ENCODE assay signal across 1 cellular context in the genomic region with DNA sequence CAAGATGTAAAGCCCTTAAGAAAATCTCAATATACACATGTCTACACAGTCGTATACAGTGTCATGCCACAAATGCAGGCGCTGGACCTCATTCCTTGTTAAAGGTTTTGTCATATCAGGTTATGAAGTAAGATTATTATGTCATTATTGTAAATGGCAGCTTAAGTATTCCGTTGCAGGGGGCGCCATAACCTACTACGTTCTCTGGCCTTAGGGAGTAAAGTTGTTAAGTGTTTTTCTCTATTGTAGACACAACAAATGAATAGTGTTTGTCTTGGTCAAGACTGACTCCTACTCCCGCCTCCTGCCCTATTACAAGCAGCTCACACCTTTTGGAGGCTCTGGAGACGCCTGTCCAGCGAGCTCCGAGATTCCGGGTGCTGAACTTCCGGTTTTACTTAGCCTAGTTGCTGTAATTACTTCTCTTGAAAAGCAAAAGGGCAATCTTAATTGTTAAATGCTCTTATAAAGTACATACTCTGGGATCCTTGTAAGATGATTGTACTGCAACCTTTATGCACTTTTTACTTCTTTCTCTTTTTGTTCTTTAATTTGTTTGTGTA.
TF ChIP-seq lines count a peak whose summit lies in the region.

No MANE protein-coding gene starts in this region.

TF ChIP-seq in K562, 482 proteins besides CTCF, POLR2A, EP300 and RAD21 (continued from another document and continues in another):
- TF ChIP-seq CBX3 (IDR thresholded peaks at IDR 0.05; ENCODE audit: borderline replicate concordance in 1 of 2, low read length in 2 of 2) (peak in 1 of 2 experiments; percentile 38; a peak in 2 of 3 replicates), SIN3B (IDR thresholded peaks at IDR 0.05; ENCODE audit: low read depth) (0 out of 2 replicates have a peak, but pooled peaks have one; percentile 47), KLF16 (IDR thresholded peaks at IDR 0.05) (0 out of 2 replicates have a peak, but pooled peaks have one; percentile 18), CEBPG (CRISPR knock-in tag; IDR thresholded peaks at IDR 0.05) (no peak), CEBPG (tag; conservative IDR thresholded peaks at IDR 0.05 in 1 of 2, IDR thresholded peaks at IDR 0.05 in 1 of 2) (peak in 1 of 2 experiments; percentile 71; a peak in 2 of 4 replicates), NFRKB (IDR thresholded peaks at IDR 0.05; ENCODE audit: low read depth) (peak; percentile 14; the same call in 1 of the 2 replicates), STAT5A (IDR thresholded peaks at IDR 0.05; ENCODE audit: borderline replicate concordance, low read length) (no peak), HNRNPLL (IDR thresholded peaks at IDR 0.05; ENCODE audit: low read depth, low read length, poor library complexity, severe bottlenecking) (no peak), CC2D1A (IDR thresholded peaks at IDR 0.05) (peak; percentile 62; the same call in 1 of the 2 replicates), ZNF143 (CRISPR knock-in tag; IDR thresholded peaks at IDR 0.05) (no peak), MTA3 (IDR thresholded peaks at IDR 0.05; ENCODE audit: borderline replicate concordance) (peak; percentile 72; the same call in 1 of the 2 replicates), HDAC6 (IDR thresholded peaks at IDR 0.05; ENCODE audit: low read depth, low read length) (no peak), NBN (IDR thresholded peaks at IDR 0.05; ENCODE audit: low read depth) (peak; percentile 69; the same call in 1 of the 2 replicates), BCL6 (CRISPR knock-in tag; IDR thresholded peaks at IDR 0.05) (no peak), ILF3 (IDR thresholded peaks at IDR 0.05; ENCODE audit: borderline replicate concordance) (0 out of 2 replicates have a peak, but pooled peaks have one; percentile 24), HLTF (IDR thresholded peaks at IDR 0.05) (no peak), ZC3H11A (IDR thresholded peaks at IDR 0.05; ENCODE audit: low read depth, low read length) (no peak), YY1 (IDR thresholded peaks at IDR 0.05; ENCODE audit: borderline replicate concordance in 1 of 3, control insufficient read depth in 1 of 3, extremely low read depth in 1 of 3, insufficient read depth in 3 of 3, insufficient read length in 1 of 3, insufficient replicate concordance in 2 of 3, low read depth in 1 of 3, low read length in 2 of 3) (peak in 1 of 3 experiments; percentile 37), ZBTB1 (CRISPR knock-in tag; IDR thresholded peaks at IDR 0.05; ENCODE audit: borderline replicate concordance, low read depth) (no peak), HDGF (IDR thresholded peaks at IDR 0.05) (no peak), ZNF76 (CRISPR knock-in tag; IDR thresholded peaks at IDR 0.05; ENCODE audit: borderline replicate concordance) (no peak), FOXA3 (CRISPR knock-in tag; conservative IDR thresholded peaks at IDR 0.05 in 1 of 2, IDR thresholded peaks at IDR 0.05 in 1 of 2) (0 out of 4 replicates have a peak, but pooled peaks of 1 of the 2 experiments have one; percentile 1), FOSL1 (tag; conservative IDR thresholded peaks at IDR 0.05) (no peak), ZC3H4 (CRISPR knock-in tag; IDR thresholded peaks at IDR 0.05; ENCODE audit: borderline replicate concordance) (no peak), POLR2AphosphoS5 (IDR thresholded peaks at IDR 0.05; ENCODE audit: control insufficient read depth, insufficient read depth, low read depth, low read length) (peak; percentile 54; the same call in 1 of the 2 replicates), POLR3A (IDR thresholded peaks at IDR 0.05; ENCODE audit: borderline replicate concordance, extremely low read depth, insufficient read depth, insufficient read length) (no peak), NR2C2 (CRISPR knock-in tag; IDR thresholded peaks at IDR 0.05) (no peak), NR2C2 (tag; IDR thresholded peaks at IDR 0.05) (no peak), POLR2B (IDR thresholded peaks at IDR 0.05; ENCODE audit: low read depth, partially characterized antibody) (peak; percentile 48)
- TF ChIP-seq, protein P1, sequence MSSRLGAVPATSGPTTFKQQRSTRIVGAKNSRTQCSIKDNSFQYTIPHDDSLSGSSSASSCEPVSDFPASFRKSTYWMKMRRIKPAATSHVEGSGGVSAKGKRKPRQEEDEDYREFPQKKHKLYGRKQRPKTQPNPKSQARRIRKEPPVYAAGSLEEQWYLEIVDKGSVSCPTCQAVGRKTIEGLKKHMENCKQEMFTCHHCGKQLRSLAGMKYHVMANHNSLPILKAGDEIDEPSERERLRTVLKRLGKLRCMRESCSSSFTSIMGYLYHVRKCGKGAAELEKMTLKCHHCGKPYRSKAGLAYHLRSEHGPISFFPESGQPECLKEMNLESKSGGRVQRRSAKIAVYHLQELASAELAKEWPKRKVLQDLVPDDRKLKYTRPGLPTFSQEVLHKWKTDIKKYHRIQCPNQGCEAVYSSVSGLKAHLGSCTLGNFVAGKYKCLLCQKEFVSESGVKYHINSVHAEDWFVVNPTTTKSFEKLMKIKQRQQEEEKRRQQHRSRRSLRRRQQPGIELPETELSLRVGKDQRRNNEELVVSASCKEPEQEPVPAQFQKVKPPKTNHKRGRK (tag; IDR thresholded peaks at IDR 0.05), result no peak
- TF ChIP-seq, protein P2, sequence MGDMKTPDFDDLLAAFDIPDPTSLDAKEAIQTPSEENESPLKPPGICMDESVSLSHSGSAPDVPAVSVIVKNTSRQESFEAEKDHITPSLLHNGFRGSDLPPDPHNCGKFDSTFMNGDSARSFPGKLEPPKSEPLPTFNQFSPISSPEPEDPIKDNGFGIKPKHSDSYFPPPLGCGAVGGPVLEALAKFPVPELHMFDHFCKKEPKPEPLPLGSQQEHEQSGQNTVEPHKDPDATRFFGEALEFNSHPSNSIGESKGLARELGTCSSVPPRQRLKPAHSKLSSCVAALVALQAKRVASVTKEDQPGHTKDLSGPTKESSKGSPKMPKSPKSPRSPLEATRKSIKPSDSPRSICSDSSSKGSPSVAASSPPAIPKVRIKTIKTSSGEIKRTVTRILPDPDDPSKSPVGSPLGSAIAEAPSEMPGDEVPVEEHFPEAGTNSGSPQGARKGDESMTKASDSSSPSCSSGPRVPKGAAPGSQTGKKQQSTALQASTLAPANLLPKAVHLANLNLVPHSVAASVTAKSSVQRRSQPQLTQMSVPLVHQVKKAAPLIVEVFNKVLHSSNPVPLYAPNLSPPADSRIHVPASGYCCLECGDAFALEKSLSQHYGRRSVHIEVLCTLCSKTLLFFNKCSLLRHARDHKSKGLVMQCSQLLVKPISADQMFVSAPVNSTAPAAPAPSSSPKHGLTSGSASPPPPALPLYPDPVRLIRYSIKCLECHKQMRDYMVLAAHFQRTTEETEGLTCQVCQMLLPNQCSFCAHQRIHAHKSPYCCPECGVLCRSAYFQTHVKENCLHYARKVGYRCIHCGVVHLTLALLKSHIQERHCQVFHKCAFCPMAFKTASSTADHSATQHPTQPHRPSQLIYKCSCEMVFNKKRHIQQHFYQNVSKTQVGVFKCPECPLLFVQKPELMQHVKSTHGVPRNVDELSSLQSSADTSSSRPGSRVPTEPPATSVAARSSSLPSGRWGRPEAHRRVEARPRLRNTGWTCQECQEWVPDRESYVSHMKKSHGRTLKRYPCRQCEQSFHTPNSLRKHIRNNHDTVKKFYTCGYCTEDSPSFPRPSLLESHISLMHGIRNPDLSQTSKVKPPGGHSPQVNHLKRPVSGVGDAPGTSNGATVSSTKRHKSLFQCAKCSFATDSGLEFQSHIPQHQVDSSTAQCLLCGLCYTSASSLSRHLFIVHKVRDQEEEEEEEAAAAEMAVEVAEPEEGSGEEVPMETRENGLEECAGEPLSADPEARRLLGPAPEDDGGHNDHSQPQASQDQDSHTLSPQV (IDR thresholded peaks at IDR 0.05), result peak; percentile 43; the same call in 1 of the 2 replicates
- TF ChIP-seq, protein P3, sequence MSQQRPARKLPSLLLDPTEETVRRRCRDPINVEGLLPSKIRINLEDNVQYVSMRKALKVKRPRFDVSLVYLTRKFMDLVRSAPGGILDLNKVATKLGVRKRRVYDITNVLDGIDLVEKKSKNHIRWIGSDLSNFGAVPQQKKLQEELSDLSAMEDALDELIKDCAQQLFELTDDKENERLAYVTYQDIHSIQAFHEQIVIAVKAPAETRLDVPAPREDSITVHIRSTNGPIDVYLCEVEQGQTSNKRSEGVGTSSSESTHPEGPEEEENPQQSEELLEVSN (IDR thresholded peaks at IDR 0.05; ENCODE audit: borderline replicate concordance in 1 of 2, extremely low read depth in 1 of 2, insufficient read depth in 1 of 2, insufficient read length in 1 of 2, low read depth in 1 of 2, low read length in 1 of 2, poor library complexity in 1 of 2, severe bottlenecking in 1 of 2), result peak in 1 of 2 experiments; percentile 82
- TF ChIP-seq, protein P4, sequence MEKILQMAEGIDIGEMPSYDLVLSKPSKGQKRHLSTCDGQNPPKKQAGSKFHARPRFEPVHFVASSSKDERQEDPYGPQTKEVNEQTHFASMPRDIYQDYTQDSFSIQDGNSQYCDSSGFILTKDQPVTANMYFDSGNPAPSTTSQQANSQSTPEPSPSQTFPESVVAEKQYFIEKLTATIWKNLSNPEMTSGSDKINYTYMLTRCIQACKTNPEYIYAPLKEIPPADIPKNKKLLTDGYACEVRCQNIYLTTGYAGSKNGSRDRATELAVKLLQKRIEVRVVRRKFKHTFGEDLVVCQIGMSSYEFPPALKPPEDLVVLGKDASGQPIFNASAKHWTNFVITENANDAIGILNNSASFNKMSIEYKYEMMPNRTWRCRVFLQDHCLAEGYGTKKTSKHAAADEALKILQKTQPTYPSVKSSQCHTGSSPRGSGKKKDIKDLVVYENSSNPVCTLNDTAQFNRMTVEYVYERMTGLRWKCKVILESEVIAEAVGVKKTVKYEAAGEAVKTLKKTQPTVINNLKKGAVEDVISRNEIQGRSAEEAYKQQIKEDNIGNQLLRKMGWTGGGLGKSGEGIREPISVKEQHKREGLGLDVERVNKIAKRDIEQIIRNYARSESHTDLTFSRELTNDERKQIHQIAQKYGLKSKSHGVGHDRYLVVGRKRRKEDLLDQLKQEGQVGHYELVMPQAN (IDR thresholded peaks at IDR 0.05; ENCODE audit: borderline replicate concordance), result peak; percentile 64; the same call in 1 of the 2 replicates
- TF ChIP-seq, protein P5, sequence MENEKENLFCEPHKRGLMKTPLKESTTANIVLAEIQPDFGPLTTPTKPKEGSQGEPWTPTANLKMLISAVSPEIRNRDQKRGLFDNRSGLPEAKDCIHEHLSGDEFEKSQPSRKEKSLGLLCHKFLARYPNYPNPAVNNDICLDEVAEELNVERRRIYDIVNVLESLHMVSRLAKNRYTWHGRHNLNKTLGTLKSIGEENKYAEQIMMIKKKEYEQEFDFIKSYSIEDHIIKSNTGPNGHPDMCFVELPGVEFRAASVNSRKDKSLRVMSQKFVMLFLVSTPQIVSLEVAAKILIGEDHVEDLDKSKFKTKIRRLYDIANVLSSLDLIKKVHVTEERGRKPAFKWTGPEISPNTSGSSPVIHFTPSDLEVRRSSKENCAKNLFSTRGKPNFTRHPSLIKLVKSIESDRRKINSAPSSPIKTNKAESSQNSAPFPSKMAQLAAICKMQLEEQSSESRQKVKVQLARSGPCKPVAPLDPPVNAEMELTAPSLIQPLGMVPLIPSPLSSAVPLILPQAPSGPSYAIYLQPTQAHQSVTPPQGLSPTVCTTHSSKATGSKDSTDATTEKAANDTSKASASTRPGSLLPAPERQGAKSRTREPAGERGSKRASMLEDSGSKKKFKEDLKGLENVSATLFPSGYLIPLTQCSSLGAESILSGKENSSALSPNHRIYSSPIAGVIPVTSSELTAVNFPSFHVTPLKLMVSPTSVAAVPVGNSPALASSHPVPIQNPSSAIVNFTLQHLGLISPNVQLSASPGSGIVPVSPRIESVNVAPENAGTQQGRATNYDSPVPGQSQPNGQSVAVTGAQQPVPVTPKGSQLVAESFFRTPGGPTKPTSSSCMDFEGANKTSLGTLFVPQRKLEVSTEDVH (IDR thresholded peaks at IDR 0.05; ENCODE audit: low read depth, partially characterized antibody), result peak; percentile 66
- TF ChIP-seq, protein P6, sequence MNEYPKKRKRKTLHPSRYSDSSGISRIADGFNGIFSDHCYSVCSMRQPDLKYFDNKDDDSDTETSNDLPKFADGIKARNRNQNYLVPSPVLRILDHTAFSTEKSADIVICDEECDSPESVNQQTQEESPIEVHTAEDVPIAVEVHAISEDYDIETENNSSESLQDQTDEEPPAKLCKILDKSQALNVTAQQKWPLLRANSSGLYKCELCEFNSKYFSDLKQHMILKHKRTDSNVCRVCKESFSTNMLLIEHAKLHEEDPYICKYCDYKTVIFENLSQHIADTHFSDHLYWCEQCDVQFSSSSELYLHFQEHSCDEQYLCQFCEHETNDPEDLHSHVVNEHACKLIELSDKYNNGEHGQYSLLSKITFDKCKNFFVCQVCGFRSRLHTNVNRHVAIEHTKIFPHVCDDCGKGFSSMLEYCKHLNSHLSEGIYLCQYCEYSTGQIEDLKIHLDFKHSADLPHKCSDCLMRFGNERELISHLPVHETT (CRISPR knock-in tag; conservative IDR thresholded peaks at IDR 0.05 in 1 of 2, IDR thresholded peaks at IDR 0.05 in 1 of 2), result no peak
- TF ChIP-seq, protein P7, sequence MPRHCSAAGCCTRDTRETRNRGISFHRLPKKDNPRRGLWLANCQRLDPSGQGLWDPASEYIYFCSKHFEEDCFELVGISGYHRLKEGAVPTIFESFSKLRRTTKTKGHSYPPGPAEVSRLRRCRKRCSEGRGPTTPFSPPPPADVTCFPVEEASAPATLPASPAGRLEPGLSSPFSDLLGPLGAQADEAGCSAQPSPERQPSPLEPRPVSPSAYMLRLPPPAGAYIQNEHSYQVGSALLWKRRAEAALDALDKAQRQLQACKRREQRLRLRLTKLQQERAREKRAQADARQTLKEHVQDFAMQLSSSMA (CRISPR knock-in tag; IDR thresholded peaks at IDR 0.05), result no peak
- TF ChIP-seq, protein P8, sequence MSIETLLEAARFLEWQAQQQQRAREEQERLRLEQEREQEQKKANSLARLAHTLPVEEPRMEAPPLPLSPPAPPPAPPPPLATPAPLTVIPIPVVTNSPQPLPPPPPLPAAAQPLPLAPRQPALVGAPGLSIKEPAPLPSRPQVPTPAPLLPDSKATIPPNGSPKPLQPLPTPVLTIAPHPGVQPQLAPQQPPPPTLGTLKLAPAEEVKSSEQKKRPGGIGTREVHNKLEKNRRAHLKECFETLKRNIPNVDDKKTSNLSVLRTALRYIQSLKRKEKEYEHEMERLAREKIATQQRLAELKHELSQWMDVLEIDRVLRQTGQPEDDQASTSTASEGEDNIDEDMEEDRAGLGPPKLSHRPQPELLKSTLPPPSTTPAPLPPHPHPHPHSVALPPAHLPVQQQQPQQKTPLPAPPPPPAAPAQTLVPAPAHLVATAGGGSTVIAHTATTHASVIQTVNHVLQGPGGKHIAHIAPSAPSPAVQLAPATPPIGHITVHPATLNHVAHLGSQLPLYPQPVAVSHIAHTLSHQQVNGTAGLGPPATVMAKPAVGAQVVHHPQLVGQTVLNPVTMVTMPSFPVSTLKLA (conservative IDR thresholded peaks at IDR 0.05), result peak in 1 of 2 experiments; percentile 34; a peak in 3 of 4 replicates
